15 cellular contexts compared by ENCODE assay signal in the genomic region with DNA sequence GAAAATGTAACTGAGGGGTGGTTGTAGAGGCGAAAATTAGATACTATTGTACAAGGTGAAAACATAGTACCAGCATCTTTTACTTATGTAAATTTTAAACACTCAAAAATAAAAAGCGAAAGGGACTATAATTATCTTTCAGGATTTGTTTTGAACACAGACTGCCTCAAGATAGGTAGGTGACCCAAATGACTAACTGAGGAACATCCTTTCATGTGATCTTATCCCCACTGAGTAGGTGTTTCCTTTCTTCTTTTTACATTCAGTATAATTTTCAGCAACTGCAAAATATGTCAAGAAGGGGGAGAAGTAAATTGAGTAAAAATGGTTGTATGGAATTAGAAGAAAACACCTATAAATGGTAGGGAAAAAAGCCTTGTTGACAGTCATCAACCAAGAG.
A peak's percentile ranks its signal among the peaks of the same experiment; 100 is the strongest.
DNase-seq lines count a peak whose midpoint lies in the region; ATAC-seq and TF ChIP-seq lines count a peak whose summit lies in the region.
"Had no signal": no experiment of that assay in that cellular context is flagged by ENCODE, and none has a peak within 500 bp of the region (broad histone marks: within the 10 kb centered on the region; RNA-seq: fewer than 3 reads in every experiment).

No MANE protein-coding gene starts in this region.

- no peaks in the 10 kb centered on the region for H3K9me3 Mint-ChIP-seq in activated T-helper 2 cell treated with anti-CD3 and anti-CD28 coated beads, Interferon-gamma antibody, Interleukin-2, Interleukin-4, amounts not matched to agents 10 μg/mL and 5 μg/mL and 100 μg/mL, durations not matched to agents 14 hours and 24 hours and 36 hours
- H3K9me3 Mint-ChIP-seq: CD8-positive, alpha-beta T cell had no signal

- no peak overlapping the region for H3K4me3 ChIP-seq in A673 (ENCODE audit: low read depth, low read length, poor library complexity, severe bottlenecking)
- H3K4me3 ChIP-seq: HAP-1 had no signal

- peak; percentile 40 for ATAC-seq in GM18519 (IDR thresholded peaks at IDR 0.05; ENCODE audit: low FRiP score, unreplicated experiment)
- ATAC-seq in HG02885 (IDR thresholded peaks at IDR 0.05; ENCODE audit: poor library complexity, unreplicated experiment): peak; percentile 55
- no peak for ATAC-seq in Right ventricle myocardium inferior
- ATAC-seq: CD8-positive, alpha-beta T cell; HepG2 had no signal

- H3K36me3 ChIP-seq in A673 (ENCODE audit: insufficient read depth, low read length, poor library complexity, severe bottlenecking): no peaks in the 10 kb centered on the region
- H3K36me3 ChIP-seq: BE2C, HAP-1 had no signal

- H3K4me3 Mint-ChIP-seq in activated T-helper 2 cell treated with anti-CD3 and anti-CD28 coated beads, Interferon-gamma antibody, Interleukin-2, Interleukin-4, amounts not matched to agents 10 μg/mL and 5 μg/mL and 100 μg/mL, durations not matched to agents 14 hours and 24 hours and 36 hours (ENCODE audit: low read depth): no peak overlapping the region
- H3K4me3 Mint-ChIP-seq: CD8-positive, alpha-beta T cell had no signal

- H3K4me1 Mint-ChIP-seq in activated T-helper 2 cell treated with anti-CD3 and anti-CD28 coated beads, Interferon-gamma antibody, Interleukin-2, Interleukin-4, amounts not matched to agents 10 μg/mL and 5 μg/mL and 100 μg/mL, durations not matched to agents 14 hours and 24 hours and 36 hours (ENCODE audit: low read depth): peaks cover 12% of the 10 kb centered on the region

- DNase-seq in A673 (ENCODE audit: low spot score) (no peak), Right ventricle myocardium inferior (ENCODE audit: missing footprints) (no peak), CD1c-positive myeloid dendritic cell (ENCODE audit: extremely low spot score) (no peak), NCI-H2171 treated with DMSO at 0.1 percent for 48 hours (lab: John Stamatoyannopoulos, UW) (no peak)
- DNase-seq in activated T-helper 2 cell treated with anti-CD3 and anti-CD28 coated beads, Interferon-gamma antibody, Interleukin-2, Interleukin-4, amounts not matched to agents 10 μg/mL and 5 μg/mL and 100 μg/mL, durations not matched to agents 14 hours and 24 hours and 36 hours (ENCODE audit: low spot score): no peak
- DNase-seq: BE2C; CD8-positive, alpha-beta T cell; COR-L47; DND-41; GF-D8 had no signal

- TF ChIP-seq CTCF in A673 (conservative IDR thresholded peaks at IDR 0.05; ENCODE audit: low read depth, low read length): no peak

- H3K27me3 Mint-ChIP-seq in activated T-helper 2 cell treated with anti-CD3 and anti-CD28 coated beads, Interferon-gamma antibody, Interleukin-2, Interleukin-4, amounts not matched to agents 10 μg/mL and 5 μg/mL and 100 μg/mL, durations not matched to agents 14 hours and 24 hours and 36 hours (ENCODE audit: low read depth): no peaks in the 10 kb centered on the region

- H3K27me3 ChIP-seq in A673 (replicated peaks; ENCODE audit: insufficient read depth, low read depth, low read length, poor library complexity): no peaks in the 10 kb centered on the region
- H3K27me3 ChIP-seq: BE2C had no signal

- H3K27ac Mint-ChIP-seq in activated T-helper 2 cell treated with anti-CD3 and anti-CD28 coated beads, Interferon-gamma antibody, Interleukin-2, Interleukin-4, amounts not matched to agents 10 μg/mL and 5 μg/mL and 100 μg/mL, durations not matched to agents 14 hours and 24 hours and 36 hours: peak overlapping the region; percentile 16
- H3K27ac Mint-ChIP-seq: CD8-positive, alpha-beta T cell had no signal

- intact Hi-C loops in A673 (cut with micrococcal nuclease; ENCODE audit: unreplicated experiment): loop anchor here (5.0 kb wide), 2 partner anchors 132 to 313 kb away; no protein-coding TSS in a partner anchor
- intact Hi-C loops in activated T-helper 2 cell treated with anti-CD3 and anti-CD28 coated beads, Interferon-gamma antibody, Interleukin-2, Interleukin-4, amounts not matched to agents 10 μg/mL and 5 μg/mL and 100 μg/mL, durations not matched to agents 14 hours and 24 hours and 36 hours (cut with micrococcal nuclease): loop anchor here (1.0 to 5.0 kb wide), 5 partner anchors 18 to 238 kb away; partner anchors contain the start of gene PHF14
- intact Hi-C loops in Right ventricle myocardium inferior (cut with DNase I): loop anchor here (5.0 kb wide), 1 partner anchor 132 kb away; no protein-coding TSS in a partner anchor

- CTCF ChIA-PET in A673 (lab: Charles Lee): no interaction called here

- POLR2A ChIA-PET in A673 (lab: Charles Lee; ENCODE audit: low non-redundant PET): no interaction called here

- H3K4me1 ChIP-seq in A673 (ENCODE audit: insufficient read depth, low read length, poor library complexity, severe bottlenecking): peaks cover 19% of the 10 kb centered on the region

- H3K9me3 ChIP-seq in A673 (ENCODE audit: low read depth, low read length, poor library complexity, severe bottlenecking): no peaks in the 10 kb centered on the region
- H3K9me3 ChIP-seq: BE2C, HAP-1 had no signal

- H3K27ac ChIP-seq in A673 (ENCODE audit: low read depth, low read length, poor library complexity, severe bottlenecking): peak overlapping the region; percentile 10
- H3K27ac ChIP-seq: C4-2B had no signal

- no peaks in the 10 kb centered on the region for H3K36me3 Mint-ChIP-seq in activated T-helper 2 cell treated with anti-CD3 and anti-CD28 coated beads, Interferon-gamma antibody, Interleukin-2, Interleukin-4, amounts not matched to agents 10 μg/mL and 5 μg/mL and 100 μg/mL, durations not matched to agents 14 hours and 24 hours and 36 hours (ENCODE audit: low read depth)
- H3K36me3 Mint-ChIP-seq: CD8-positive, alpha-beta T cell had no signal

- BruUV-seq in A673 (replicated peaks; lab: Mats Ljungman, UMichigan): no TSS peak
